In the genomic region with DNA sequence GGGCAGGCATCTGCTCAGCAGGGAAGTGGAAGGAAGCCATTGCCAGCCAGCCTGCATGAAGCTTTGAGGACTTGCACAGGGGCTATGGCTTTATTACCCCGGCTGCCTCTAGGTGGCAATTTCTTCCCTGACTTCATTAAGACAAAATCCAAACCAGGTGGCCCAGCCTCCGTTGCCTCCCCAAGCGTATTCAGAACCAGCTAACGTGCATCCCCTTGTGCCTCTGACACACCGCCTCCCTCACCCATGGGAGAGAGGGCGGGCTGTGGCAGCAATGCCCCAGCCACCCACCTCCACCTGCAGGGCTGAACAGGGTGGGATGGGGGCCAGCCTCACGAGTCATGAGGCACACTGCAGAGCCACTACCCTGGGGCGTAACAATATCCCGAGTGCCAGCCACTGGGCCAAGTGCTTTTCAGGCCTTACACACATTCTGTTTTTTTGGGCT, we compare ENCODE assay signal across 8 cellular contexts.
DNase-seq lines count a peak whose midpoint lies in the region; TF ChIP-seq lines count a peak whose summit lies in the region.

No MANE protein-coding gene starts in this region.

- TF ChIP-seq CTCF in GM12873 (IDR thresholded peaks at IDR 0.05; ENCODE audit: insufficient read depth, low read depth, low read length, missing control alignments) = peak; percentile 69

- DNase-seq in AG20443 (ENCODE audit: low spot score) = peak; percentile 60
- DNase-seq in NCI-H146 treated with DMSO at 0.1 percent for 48 hours (lab: John Stamatoyannopoulos, UW; ENCODE audit: unreplicated experiment) = peak; percentile 2
- peak; percentile 49 for DNase-seq in UCSD-AML1 (lab: John Stamatoyannopoulos, UW; ENCODE audit: unreplicated experiment)
- DNase-seq in fibroblast of gingiva (ENCODE audit: low read depth) = peak; percentile 42
- DNase-seq in retina = peak; percentile 39
- DNase-seq in COLO829 (ENCODE audit: low spot score) = no peak
- no peak for DNase-seq in globus pallidus (ENCODE audit: low spot score)

Comparison
In these comparisons a context has a peak if more than half of its experiments do, and no peak if none do; other contexts are left out.
1. DNase-seq: peak in AG20443 (single experiment), NCI-H146 treated with DMSO at 0.1 percent for 48 hours (single experiment), UCSD-AML1 (single experiment), fibroblast of gingiva (single experiment) and retina (single experiment); none in COLO829 (single experiment) and globus pallidus (single experiment).